Comparison of ENCODE assay signal across 11 cellular contexts in genomic region chr11:7892059-7892699, GRCh38. TPM values are rescaled to one million over a fixed set of nuclear protein-coding genes. Genes with fewer than 3 reads are reported as not detected.
A peak's percentile ranks its signal among the peaks of the same experiment; 100 is the strongest.
DNase-seq lines count a peak whose midpoint lies in the region; ATAC-seq, FAIRE-seq and TF ChIP-seq lines count a peak whose summit lies in the region.
"Had no signal": no experiment of that assay in that cellular context is flagged by ENCODE, and none has a peak within 500 bp of the region (broad histone marks: within the 10 kb centered on the region; RNA-seq: fewer than 3 reads in every experiment).

No MANE protein-coding gene starts in this region.

- H3K9ac ChIP-seq in astrocyte (ENCODE audit: low read length) = peak overlapping the region; percentile 12

- H3K9me3 ChIP-seq in astrocyte (ENCODE audit: insufficient read depth, low read depth, low read length) = no peaks in the 10 kb centered on the region

- H3K4me3 ChIP-seq in astrocyte (ENCODE audit: insufficient read depth, low read depth, low read length) = no peak overlapping the region

- CTCF ChIA-PET in WTC11 (lab: Charles Lee) = interaction anchor here (1.0 to 4.5 kb wide), 9 partner anchors 8 to 207 kb away, joined by 3 to 68 read pairs (median 8); partner anchors contain the start of gene EIF3F

- H3K27me3 Mint-ChIP-seq in astrocyte (ENCODE audit: low read depth, unreplicated experiment) = no peaks in the 10 kb centered on the region
- peaks cover 14% of the 10 kb centered on the region for H3K27me3 Mint-ChIP-seq in WTC11 (ENCODE audit: low read depth)

- H3K79me2 ChIP-seq in astrocyte (ENCODE audit: insufficient read depth, low read length) = no peaks in the 10 kb centered on the region

- H3K4me2 ChIP-seq in astrocyte (ENCODE audit: low read length) = peak overlapping the region; percentile 31

- H3K4me1 Mint-ChIP-seq in astrocyte (ENCODE audit: low read depth, unreplicated experiment) (peaks cover 25% of the 10 kb centered on the region), WTC11 (peaks cover 6% of the 10 kb centered on the region)

- no peaks in the 10 kb centered on the region for H3K36me3 Mint-ChIP-seq in astrocyte (ENCODE audit: low read depth, unreplicated experiment)
- no peaks in the 10 kb centered on the region for H3K36me3 Mint-ChIP-seq in WTC11

- H3K4me1 ChIP-seq in astrocyte (ENCODE audit: insufficient read depth, low read length) = no peaks in the 10 kb centered on the region

- no peaks in the 10 kb centered on the region for H3K36me3 ChIP-seq in astrocyte (ENCODE audit: insufficient read depth, low read length)

- no peak overlapping the region for H3K27ac ChIP-seq in astrocyte (ENCODE audit: low read depth, low read length)
- H3K27ac ChIP-seq: 22Rv1 had no signal

- H3K4me3 Mint-ChIP-seq in astrocyte (ENCODE audit: unreplicated experiment) (no peak overlapping the region), WTC11 (no peak overlapping the region)

- no peaks in the 10 kb centered on the region for H3K9me3 Mint-ChIP-seq in astrocyte (ENCODE audit: unreplicated experiment)
- H3K9me3 Mint-ChIP-seq in WTC11 = no peaks in the 10 kb centered on the region

- peaks cover 3% of the 10 kb centered on the region for H3K27me3 ChIP-seq in astrocyte (ENCODE audit: insufficient read depth, low read length)

- FAIRE-seq in astrocyte (lab: Jason Lieb, UNC) = peak; percentile 34

- DNase-seq in SKM-1 treated with dmso at 0.1 percent for 144 hours (lab: John Stamatoyannopoulos, UW; ENCODE audit: unreplicated experiment) = peak; percentile 10
- DNase-seq in SKM-1 (lab: John Stamatoyannopoulos, UW; ENCODE audit: unreplicated experiment) = no peak
- peak; percentile 46 for DNase-seq in astrocyte (ENCODE audit: low read depth)
- peak; percentile 42 for DNase-seq in stromal cell of bone marrow (ENCODE audit: low read depth)
- no peak for DNase-seq in 8988T
- no peak for DNase-seq in WTC11 (ENCODE audit: low spot score)
- DNase-seq in left lobe of liver (ENCODE audit: low spot score) = no peak
- DNase-seq: aorta had no signal

- TF ChIP-seq CTCF in astrocyte (IDR thresholded peaks at IDR 0.05; ENCODE audit: insufficient read depth, low read depth, low read length) = no peak
- no peak for TF ChIP-seq CTCF in WTC11 (IDR thresholded peaks at IDR 0.05)

- peak overlapping the region; percentile 60 for H2AFZ ChIP-seq in astrocyte (ENCODE audit: low read depth, low read length)

- peak overlapping the region; percentile 88 for H3K27ac Mint-ChIP-seq in astrocyte (ENCODE audit: unreplicated experiment)
- H3K27ac Mint-ChIP-seq in WTC11 = no peak overlapping the region

- ATAC-seq in HG03342 (IDR thresholded peaks at IDR 0.05; ENCODE audit: unreplicated experiment) (peak; percentile 73), WTC11 (no peak), left lobe of liver (no peak)

- H4K20me1 ChIP-seq in astrocyte (ENCODE audit: insufficient read depth, low read length) = no peaks in the 10 kb centered on the region

- POLR2A ChIA-PET in WTC11 (lab: Charles Lee) = interaction anchor here (1.7 kb wide), 1 partner anchor 95 kb away, joined by 7 read pairs; the partner anchor contains the start of gene EIF3F

TF ChIP-seq in WTC11, 78 proteins besides CTCF, POLR2A, EP300 and RAD21:
- TF ChIP-seq IRF1 (CRISPR knock-in tag; IDR thresholded peaks at IDR 0.05) (no peak), ERG (CRISPR knock-in tag; IDR thresholded peaks at IDR 0.05) (no peak), SOX15 (CRISPR knock-in tag; IDR thresholded peaks at IDR 0.05) (no peak), ATF3 (CRISPR knock-in tag; conservative IDR thresholded peaks at IDR 0.05) (no peak), NFE2L1 (CRISPR knock-in tag; IDR thresholded peaks at IDR 0.05) (no peak), IRF2 (CRISPR knock-in tag; IDR thresholded peaks at IDR 0.05; ENCODE audit: borderline replicate concordance, low read depth) (no peak), ZBTB21 (CRISPR knock-in tag; IDR thresholded peaks at IDR 0.05; ENCODE audit: borderline replicate concordance) (no peak), HMGA2 (CRISPR knock-in tag; IDR thresholded peaks at IDR 0.05) (no peak), ELF4 (CRISPR knock-in tag; IDR thresholded peaks at IDR 0.05; ENCODE audit: low read depth) (no peak), HMGXB4 (CRISPR knock-in tag; IDR thresholded peaks at IDR 0.05) (no peak), ZNF232 (CRISPR knock-in tag; IDR thresholded peaks at IDR 0.05) (no peak), GTF2I (CRISPR knock-in tag; conservative IDR thresholded peaks at IDR 0.05) (no peak), NR2C2 (CRISPR knock-in tag; IDR thresholded peaks at IDR 0.05) (no peak), NFATC4 (CRISPR knock-in tag; IDR thresholded peaks at IDR 0.05) (no peak), ZNF121 (CRISPR knock-in tag; IDR thresholded peaks at IDR 0.05) (no peak), RORB (CRISPR knock-in tag; IDR thresholded peaks at IDR 0.05) (no peak), ZBTB43 (CRISPR knock-in tag; IDR thresholded peaks at IDR 0.05) (no peak)

RNA-seq across cellular contexts. Expression of gene OR10A6, which starts 38.9 kb away (rescaled TPM):
- total RNA-seq in astrocyte = 0.07 TPM in 1 of 2 replicates, not detected in the other
- total RNA-seq in WTC11 (2021) = not detected in 3 replicates
- total RNA-seq in left lobe of liver = not detected
- total RNA-seq: aorta, pulmonary artery endothelial cell had no signal

RNA-seq across cellular contexts. Expression of gene OR10A3, which starts 49.3 kb away (rescaled TPM):
- not detected in 2 replicates for total RNA-seq in astrocyte
- not detected in 3 replicates for total RNA-seq in WTC11 (2021)
- total RNA-seq in left lobe of liver = not detected
- total RNA-seq: aorta, pulmonary artery endothelial cell had no signal

Comparison
In these comparisons a context has a peak if more than half of its experiments do, and no peak if none do; other contexts are left out.
1. DNase-seq: peak in SKM-1 treated with dmso at 0.1 percent for 144 hours (single experiment), astrocyte (single experiment) and stromal cell of bone marrow (single experiment); none in SKM-1 (single experiment), 8988T (single experiment), WTC11 (single experiment) and left lobe of liver (single experiment).